20 cellular contexts compared by ENCODE assay signal in genomic region chr6:48567016-48567415, GRCh38.
A peak's percentile ranks its signal among the peaks of the same experiment; 100 is the strongest.
DNase-seq lines count a peak whose midpoint lies in the region; ATAC-seq and TF ChIP-seq lines count a peak whose summit lies in the region.
"Had no signal": no experiment of that assay in that cellular context is flagged by ENCODE, and none has a peak within 500 bp of the region (broad histone marks: within the 10 kb centered on the region; RNA-seq: fewer than 3 reads in every experiment).

No MANE protein-coding gene starts in this region.

- peak; percentile 11 for DNase-seq in HS-27A (ENCODE audit: low read depth)
- peak; percentile 22 for DNase-seq in fibroblast of pulmonary artery (ENCODE audit: low read depth)
- DNase-seq in skeletal muscle cell (ENCODE audit: low read depth), result peak; percentile 4
- DNase-seq in central memory CD4-positive, alpha-beta T cell, result no peak
- DNase-seq in DMS 273 treated with DMSO at 0.1 percent for 48 hours (lab: John Stamatoyannopoulos, UW), result no peak
- no peak for DNase-seq in RPMI8226
- DNase-seq: activated CD8-positive, alpha-beta memory T cell treated with anti-CD3 and anti-CD28 coated beads, Interleukin-2, amount 50 U/mL, for 4 hours; aorta; dorsolateral prefrontal cortex; esophagus squamous epithelium; H7; islet precursor cell; NCI-H187; NCI-H446; NK-92 treated with Interleukin-12 subunit alpha and Interleukin-12 subunit beta, amount 100 ng/mL, for 24 hours; SHP77; stimulated activated naive CD8-positive, alpha-beta T cell treated with anti-CD3 and anti-CD28 coated beads, Interleukin-15, Interleukin-2, amounts not matched to agents 100 U/mL and 50 U/mL, for 24 hours; transverse colon had no signal

- ATAC-seq in SK-N-SH treated with all-trans-retinoic acid at 6 μM for 48 hours, result peak; percentile 58; the same call in 2 of the 3 replicates
- no peak for ATAC-seq in GM19467 (IDR thresholded peaks at IDR 0.05; ENCODE audit: unreplicated experiment)
- ATAC-seq: stimulated activated naive CD8-positive, alpha-beta T cell treated with anti-CD3 and anti-CD28 coated beads, Interleukin-15, Interleukin-2, amounts not matched to agents 100 U/mL and 50 U/mL, for 24 hours had no signal

- TF ChIP-seq CTCF in fibroblast of pulmonary artery (IDR thresholded peaks at IDR 0.05; ENCODE audit: low read length, missing control alignments), result no peak

- H3K4me3 ChIP-seq in fibroblast of pulmonary artery (replicated peaks; ENCODE audit: low read depth, low read length) (no peak overlapping the region), skeletal muscle cell (ENCODE audit: low read depth, low read length) (no peak overlapping the region)
- H3K4me3 ChIP-seq: dorsolateral prefrontal cortex, esophagus squamous epithelium, transverse colon had no signal

TF ChIP-seq in SK-N-SH treated with all-trans-retinoic acid at 6 μM for 48 hours, 23 proteins besides CTCF, POLR2A, EP300 and RAD21:
- TF ChIP-seq PPARA (CRISPR knock-in tag; IDR thresholded peaks at IDR 0.05; ENCODE audit: borderline replicate concordance), result no peak
- no peak for TF ChIP-seq SNAI2 (CRISPR knock-in tag; IDR thresholded peaks at IDR 0.05)
- no peak for TF ChIP-seq CSDC2 (CRISPR knock-in tag; IDR thresholded peaks at IDR 0.05)
- TF ChIP-seq PATZ1 (CRISPR knock-in tag; IDR thresholded peaks at IDR 0.05; ENCODE audit: borderline replicate concordance), result no peak
- TF ChIP-seq, protein P1, sequence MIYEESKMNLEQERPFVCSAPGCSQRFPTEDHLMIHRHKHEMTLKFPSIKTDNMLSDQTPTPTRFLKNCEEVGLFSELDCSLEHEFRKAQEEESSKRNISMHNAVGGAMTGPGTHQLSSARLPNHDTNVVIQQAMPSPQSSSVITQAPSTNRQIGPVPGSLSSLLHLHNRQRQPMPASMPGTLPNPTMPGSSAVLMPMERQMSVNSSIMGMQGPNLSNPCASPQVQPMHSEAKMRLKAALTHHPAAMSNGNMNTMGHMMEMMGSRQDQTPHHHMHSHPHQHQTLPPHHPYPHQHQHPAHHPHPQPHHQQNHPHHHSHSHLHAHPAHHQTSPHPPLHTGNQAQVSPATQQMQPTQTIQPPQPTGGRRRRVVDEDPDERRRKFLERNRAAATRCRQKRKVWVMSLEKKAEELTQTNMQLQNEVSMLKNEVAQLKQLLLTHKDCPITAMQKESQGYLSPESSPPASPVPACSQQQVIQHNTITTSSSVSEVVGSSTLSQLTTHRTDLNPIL (CRISPR knock-in tag; IDR thresholded peaks at IDR 0.05; ENCODE audit: low read depth), result no peak

Comparison
In these comparisons a context has a peak if more than half of its experiments do, and no peak if none do; other contexts are left out.
1. DNase-seq: peak in HS-27A (single experiment), fibroblast of pulmonary artery (single experiment) and skeletal muscle cell (single experiment); none in central memory CD4-positive, alpha-beta T cell (single experiment), DMS 273 treated with DMSO at 0.1 percent for 48 hours (single experiment) and RPMI8226 (single experiment).